Comparison of ENCODE assay signal across 18 cellular contexts in the genomic region with DNA sequence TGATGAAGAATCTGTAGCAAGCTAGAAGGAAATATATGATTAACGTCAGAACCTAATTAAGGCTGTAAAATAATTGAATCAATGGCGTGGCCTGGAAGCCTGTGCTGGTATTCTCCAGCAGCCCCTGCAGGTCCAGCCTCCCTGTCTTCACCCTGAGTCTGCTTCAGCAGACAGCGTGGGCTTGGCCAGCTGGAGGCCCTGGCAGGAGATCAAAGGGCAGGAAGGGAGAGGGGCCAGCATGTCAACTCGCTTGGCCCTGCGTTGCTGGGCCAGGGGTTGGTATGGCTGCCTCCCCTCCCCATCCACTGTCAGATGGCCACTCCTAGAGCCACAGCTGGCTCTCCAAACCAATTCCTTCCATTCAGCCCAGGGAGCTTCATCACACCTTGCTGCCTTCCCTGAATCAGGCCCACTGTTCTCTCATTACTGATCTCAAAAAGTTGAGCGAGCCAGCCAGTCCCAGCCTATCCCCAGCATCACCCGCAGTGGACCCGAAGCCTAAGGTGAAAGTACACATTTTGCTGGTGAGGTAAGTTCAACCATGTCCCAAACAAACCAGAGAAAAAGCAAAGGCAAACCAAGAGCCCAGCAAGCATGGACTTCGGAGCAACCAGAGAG.
"Had no signal": no experiment of that assay in that cellular context is flagged by ENCODE, and none has a peak within 500 bp of the region (broad histone marks: within the 10 kb centered on the region; RNA-seq: fewer than 3 reads in every experiment).

No MANE protein-coding gene starts in this region.

- H3K27ac ChIP-seq: epithelial cell of prostate, esophagus muscularis mucosa, gastrocnemius medialis, ovary, right atrium auricular region, suprapubic skin, thyroid gland had no signal

- H3K27me3 ChIP-seq: dorsolateral prefrontal cortex, ovary, right atrium auricular region, suprapubic skin, thyroid gland had no signal

- ATAC-seq: effector memory CD8-positive, alpha-beta T cell; gastrocnemius medialis; left colon; naive thymus-derived CD4-positive, alpha-beta T cell; stimulated activated effector memory CD8-positive, alpha-beta T cell treated with anti-CD3 and anti-CD28 coated beads, Interleukin-12 subunit alpha, Interleukin-12 subunit beta, amount 100 ng/mL, for 72 hours; stimulated activated naive CD8-positive, alpha-beta T cell treated with anti-CD3 and anti-CD28 coated beads, Interleukin-15, Interleukin-2, amounts not matched to agents 100 U/mL and 50 U/mL, for 24 hours had no signal

- H3K4me1 ChIP-seq: esophagus muscularis mucosa, gastrocnemius medialis, thyroid gland had no signal

- H3K4me3 ChIP-seq: dorsolateral prefrontal cortex, esophagus muscularis mucosa, gastrocnemius medialis, ovary, right atrium auricular region, suprapubic skin, thyroid gland had no signal

- H3K4me3 Mint-ChIP-seq: effector memory CD8-positive, alpha-beta T cell; naive thymus-derived CD4-positive, alpha-beta T cell; stimulated activated effector memory CD8-positive, alpha-beta T cell treated with anti-CD3 and anti-CD28 coated beads, Interleukin-12 subunit alpha, Interleukin-12 subunit beta, amount 100 ng/mL, for 72 hours; type B pancreatic cell had no signal

- H3K27ac Mint-ChIP-seq: effector memory CD8-positive, alpha-beta T cell; naive thymus-derived CD4-positive, alpha-beta T cell; stimulated activated effector memory CD8-positive, alpha-beta T cell treated with anti-CD3 and anti-CD28 coated beads, Interleukin-12 subunit alpha, Interleukin-12 subunit beta, amount 100 ng/mL, for 72 hours; type B pancreatic cell had no signal

- H3K9me3 Mint-ChIP-seq: stimulated activated effector memory CD8-positive, alpha-beta T cell treated with anti-CD3 and anti-CD28 coated beads, Interleukin-12 subunit alpha, Interleukin-12 subunit beta, amount 100 ng/mL, for 72 hours; type B pancreatic cell had no signal

- DNase-seq: cortex of kidney; dorsolateral prefrontal cortex; effector memory CD8-positive, alpha-beta T cell; gastrocnemius medialis; left colon; naive thymus-derived CD4-positive, alpha-beta T cell; nucleus accumbens; ovary; stimulated activated CD4-positive, alpha-beta T cell treated with anti-CD3 and anti-CD28 coated beads, Interleukin-4, amount 100 ng/mL, for 1 hour; stimulated activated CD8-positive, alpha-beta memory T cell treated with anti-CD3 and anti-CD28 coated beads, Interleukin-4, amount 100 ng/mL, for 48 hours; stimulated activated naive CD8-positive, alpha-beta T cell treated with anti-CD3 and anti-CD28 coated beads, Interleukin-15, Interleukin-2, amounts not matched to agents 100 U/mL and 50 U/mL, for 24 hours; thyroid gland had no signal

- H3K36me3 ChIP-seq: esophagus muscularis mucosa, gastrocnemius medialis, ovary, right atrium auricular region, suprapubic skin, thyroid gland had no signal

- H3K9me3 ChIP-seq: esophagus muscularis mucosa, gastrocnemius medialis, ovary, right atrium auricular region, suprapubic skin, thyroid gland had no signal

- H3K36me3 Mint-ChIP-seq: stimulated activated effector memory CD8-positive, alpha-beta T cell treated with anti-CD3 and anti-CD28 coated beads, Interleukin-12 subunit alpha, Interleukin-12 subunit beta, amount 100 ng/mL, for 72 hours; type B pancreatic cell had no signal
